Comparison of ENCODE assay signal across 8 cellular contexts in the genomic region with DNA sequence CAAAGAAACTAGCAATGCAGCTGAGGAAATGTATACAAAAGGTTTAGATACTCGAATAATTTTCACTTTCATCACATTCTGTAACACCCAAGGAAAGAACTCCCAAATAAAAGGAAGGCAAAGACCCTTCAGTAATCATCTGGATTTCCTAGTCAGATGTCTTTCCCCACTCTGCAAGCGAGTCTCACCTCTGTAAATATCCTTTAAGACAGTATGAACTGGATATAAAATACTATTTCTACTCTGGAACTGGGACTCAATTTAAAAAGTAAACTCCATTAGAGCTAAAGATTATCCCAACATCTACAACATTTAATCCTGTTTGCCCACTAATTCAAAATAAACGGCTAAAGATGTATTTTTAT. TPM values are rescaled to one million over a fixed set of nuclear protein-coding genes. Genes with fewer than 3 reads are reported as not detected.
DNase-seq lines count a peak whose midpoint lies in the region; ATAC-seq, FAIRE-seq and TF ChIP-seq lines count a peak whose summit lies in the region.

No MANE protein-coding gene starts in this region.

- no peaks in the 10 kb centered on the region for H3K36me3 ChIP-seq in KMS-11 (ENCODE audit: insufficient read depth)
- no peaks in the 10 kb centered on the region for H3K36me3 ChIP-seq in effector memory CD4-positive, alpha-beta T cell (ENCODE audit: control insufficient read depth, insufficient read depth, low read length)
- no peaks in the 10 kb centered on the region for H3K36me3 ChIP-seq in pancreas

- H3K27me3 Mint-ChIP-seq in Calu3 (ENCODE audit: unreplicated experiment) = no peaks in the 10 kb centered on the region

- H3K27me3 ChIP-seq in KMS-11 (ENCODE audit: insufficient read depth, low read depth) (no peaks in the 10 kb centered on the region), pancreas (no peaks in the 10 kb centered on the region)
- H3K27me3 ChIP-seq in effector memory CD4-positive, alpha-beta T cell (replicated peaks; ENCODE audit: control insufficient read depth, insufficient read depth, low read length, poor library complexity, severe bottlenecking) = no peaks in the 10 kb centered on the region

- H3K4me3 Mint-ChIP-seq in Calu3 (ENCODE audit: low read depth, unreplicated experiment) = peak overlapping the region; percentile 69

- H2AFZ ChIP-seq in KMS-11 (ENCODE audit: low read depth) = peak overlapping the region; percentile 65

- H3K4me2 ChIP-seq in KMS-11 = peak overlapping the region; percentile 97

- TF ChIP-seq CTCF in Calu3 (IDR thresholded peaks at IDR 0.05; ENCODE audit: unreplicated experiment) = no peak
- no peak for TF ChIP-seq CTCF in KMS-11 (conservative IDR thresholded peaks at IDR 0.05; ENCODE audit: low read depth, low read length)
- no peak for TF ChIP-seq CTCF in pancreas (IDR thresholded peaks at IDR 0.05)

- H3K4me3 ChIP-seq in KMS-11 (IDR thresholded peaks at IDR 0.05; ENCODE audit: insufficient read depth, low read depth, low read length) (no peak overlapping the region), pancreas (peak overlapping the region in 3 of 4 donors; percentile 3 to 45 (median 28))
- H3K4me3 ChIP-seq in effector memory CD4-positive, alpha-beta T cell (ENCODE audit: insufficient read depth, low read depth, low read length, poor library complexity, severe bottlenecking) = peak overlapping the region; percentile 58

- H3K79me2 ChIP-seq in KMS-11 (ENCODE audit: insufficient read depth, low read depth) = no peaks in the 10 kb centered on the region

- peaks cover 15% of the 10 kb centered on the region for H3K4me1 ChIP-seq in KMS-11 (ENCODE audit: low read depth, poor library complexity, severe bottlenecking)
- H3K4me1 ChIP-seq in effector memory CD4-positive, alpha-beta T cell (ENCODE audit: control insufficient read depth, insufficient read depth, low read length, poor library complexity, severe bottlenecking) = peaks cover 4% of the 10 kb centered on the region
- H3K4me1 ChIP-seq in pancreas = peaks cover 8 to 20% (median 12%) of the 10 kb centered on the region in 3 donors

- no TSS peak for BruUV-seq in Calu3 (replicated peaks; lab: Mats Ljungman, UMichigan)

- FAIRE-seq in pancreas (lab: Jason Lieb, UNC) (no peak), HTR-8/SVneo (lab: Jason Lieb, UNC) (no peak)

- DNase-seq in Calu3 (no peak), pancreas (no peak), SHP77 (lab: John Stamatoyannopoulos, UW) (no peak), NCI-H774 (lab: John Stamatoyannopoulos, UW) (no peak), HTR-8/SVneo (ENCODE audit: insufficient read length, low spot score) (no peak), NCI-H1694 treated with DMSO at 0.1 percent for 48 hours (lab: John Stamatoyannopoulos, UW) (no peak)
- DNase-seq in effector memory CD4-positive, alpha-beta T cell = no peak

- H3K9ac ChIP-seq in KMS-11 = peak overlapping the region; percentile 52

- CTCF ChIA-PET in Calu3 (lab: Charles Lee) = interaction anchor here (1.2 kb wide), 1 partner anchor 14 kb away, joined by 4 read pairs; no protein-coding TSS in a partner anchor

- H3K4me1 Mint-ChIP-seq in Calu3 (ENCODE audit: low read depth, unreplicated experiment) = peaks cover 17% of the 10 kb centered on the region

- H3K9me3 ChIP-seq in effector memory CD4-positive, alpha-beta T cell (ENCODE audit: control insufficient read depth, low read length) = no peaks in the 10 kb centered on the region
- H3K9me3 ChIP-seq in pancreas = no peaks in the 10 kb centered on the region

- H3K36me3 Mint-ChIP-seq in Calu3 (ENCODE audit: insufficient read depth, unreplicated experiment) = no peaks in the 10 kb centered on the region

- ATAC-seq in pancreas = peak in 1 of 4 donors; percentile 4

- H4K20me1 ChIP-seq in KMS-11 (ENCODE audit: insufficient read depth) = no peaks in the 10 kb centered on the region

- WGBS in pancreas, 2 donors = 29 to 30% methylated on average over 3 of the region's 3 CpGs

- H3K27ac ChIP-seq in KMS-11 = peak overlapping the region; percentile 46
- H3K27ac ChIP-seq in effector memory CD4-positive, alpha-beta T cell (ENCODE audit: insufficient read depth, low read length, poor library complexity, severe bottlenecking) = peak overlapping the region; percentile 69
- peak overlapping the region; percentile 29 to 88 (median 72) for H3K27ac ChIP-seq in pancreas

- no peaks in the 10 kb centered on the region for H3K9me3 Mint-ChIP-seq in Calu3 (ENCODE audit: low read depth, unreplicated experiment)

- intact Hi-C loops in Calu3 (cut with micrococcal nuclease; ENCODE audit: unreplicated experiment) = no loop called here
- intact Hi-C loops in pancreas (cut with DNase I) = no loop called here

- H3K27ac Mint-ChIP-seq in Calu3 (ENCODE audit: unreplicated experiment) = peak overlapping the region; percentile 88

RNA-seq across cellular contexts. Expression of a gene that starts 27.0 kb away (rescaled TPM):
- total RNA-seq in Calu3 (2022) = 13.6 and 15.8 TPM in 2 replicates
- total RNA-seq in pancreas = 10 to 100 TPM in 5 of 6 donors, 1 to 10 TPM in 1; 8.0 to 16.8 (median 12.4) TPM
- 1 to 10 TPM; 7.9 to 8.6 TPM for polyA plus RNA-seq in pancreas

RNA-seq across cellular contexts. Expression of a gene that starts 47.6 kb away (rescaled TPM):
- total RNA-seq in Calu3 (2022) (10.1 and 10.4 TPM in 2 replicates), pancreas (1 to 10 TPM; 1.6 to 3.9 (median 2.9) TPM)
- 1 to 10 TPM; 3.7 to 3.9 TPM for polyA plus RNA-seq in pancreas
